ENCODE assay signal across 21 cellular contexts in the genomic region with DNA sequence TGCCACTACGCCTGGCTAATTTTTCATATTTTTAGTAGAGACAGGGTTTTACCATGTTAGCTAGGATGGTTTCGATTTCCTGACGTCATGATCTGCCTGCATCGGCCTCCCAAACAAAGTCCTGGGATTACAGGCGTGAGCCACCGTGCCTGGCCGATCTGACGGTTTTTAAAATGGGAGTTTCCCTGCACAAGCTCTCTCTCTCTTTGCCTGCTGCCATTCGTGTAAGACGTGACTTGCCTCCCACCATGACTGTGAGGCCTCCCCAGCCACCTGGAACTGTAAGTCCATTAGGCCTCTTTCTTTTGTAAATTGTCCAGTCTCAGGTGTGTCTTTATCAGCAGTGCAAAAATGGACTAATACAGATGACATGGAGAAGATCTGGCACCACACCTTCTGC.
"Had no signal": no experiment of that assay in that cellular context is flagged by ENCODE, and none has a peak within 500 bp of the region (broad histone marks: within the 10 kb centered on the region; RNA-seq: fewer than 3 reads in every experiment).

No MANE protein-coding gene starts in this region.

- ATAC-seq: SK-N-SH treated with all-trans-retinoic acid at 6 μM for 48 hours had no signal

- H3K9me3 ChIP-seq: MG63, SJCRH30 had no signal

- DNase-seq: Karpas-422, KG1, MG63, NCI-H1092, NCI-H1105 treated with DMSO at 0.1 percent for 48 hours, NCI-H1417 treated with DMSO at 0.1 percent for 48 hours, NCI-H146, NCI-H1694 treated with DMSO at 0.1 percent for 48 hours, NCI-H1930, NCI-H2081, NCI-H2107, NCI-H2171, NCI-H226, NCI-H446, NCI-H510A, NCI-H524 treated with DMSO at 0.1 percent for 48 hours, NCI-H69, NCI-H774, SHP77 treated with DMSO at 0.1 percent for 48 hours, SJCRH30 had no signal
